In genomic region chrX:154379569-154379951, GRCh38 we compare ENCODE assay signal across 8 cellular contexts.
DNase-seq lines count a peak whose midpoint lies in the region; ATAC-seq and TF ChIP-seq lines count a peak whose summit lies in the region.

No MANE protein-coding gene starts in this region.

- peak overlapping the region; percentile 92 for H3K27ac ChIP-seq in DND-41 (ENCODE audit: low read length)
- H3K27ac ChIP-seq in neutrophil = peak overlapping the region; percentile 97

- H3K9me3 ChIP-seq in DND-41 (ENCODE audit: insufficient read depth, low read length, severe bottlenecking) (no peaks in the 10 kb centered on the region), Loucy (ENCODE audit: insufficient read depth, low read depth, low read length) (no peaks in the 10 kb centered on the region), endocrine pancreas (ENCODE audit: control insufficient read depth, low read length) (no peaks in the 10 kb centered on the region), neutrophil (no peaks in the 10 kb centered on the region)

- DNase-seq in DND-41 = peak; percentile 26
- DNase-seq in foreskin melanocyte = no peak
- DNase-seq in Kasumi-1 (lab: John Stamatoyannopoulos, UW) = no peak
- no peak for DNase-seq in NK-92 treated with Interleukin-12 subunit alpha and Interleukin-12 subunit beta, amount 100 ng/mL, for 24 hours (lab: John Stamatoyannopoulos, UW)
- DNase-seq in NCI-H226 = no peak

- ATAC-seq in DND-41 (ENCODE audit: insufficient read depth, low read depth) = no peak

- H3K9ac ChIP-seq in DND-41 (ENCODE audit: low read depth, low read length) (peak overlapping the region; percentile 97), Loucy (ENCODE audit: low read depth, low read length, poor library complexity, severe bottlenecking) (peak overlapping the region; percentile 98), endocrine pancreas (ENCODE audit: control insufficient read depth, insufficient read depth, low read length) (peak overlapping the region; percentile 95)

- peaks cover 22% of the 10 kb centered on the region for H3K79me2 ChIP-seq in DND-41 (ENCODE audit: insufficient read depth, low read length)
- peaks cover 18% of the 10 kb centered on the region; the same call in 1 of the 2 replicates for H3K79me2 ChIP-seq in Loucy (ENCODE audit: insufficient read depth, low read length)

- H4K20me1 ChIP-seq in DND-41 (ENCODE audit: insufficient read depth, low read length) (peaks cover 13% of the 10 kb centered on the region), Loucy (ENCODE audit: insufficient read depth, low read length, poor library complexity, severe bottlenecking) (peaks cover 4% of the 10 kb centered on the region)

- H3K4me2 ChIP-seq in DND-41 (ENCODE audit: insufficient read depth, low read length) (peak overlapping the region; percentile 93), Loucy (ENCODE audit: low read depth, low read length, poor library complexity, severe bottlenecking) (peak overlapping the region; percentile 85)

- H3F3A ChIP-seq in Loucy (ENCODE audit: low read depth) = no peaks in the 10 kb centered on the region

- H3K27me3 ChIP-seq in DND-41 (ENCODE audit: insufficient read depth, low read length, poor library complexity) = no peaks in the 10 kb centered on the region
- no peaks in the 10 kb centered on the region for H3K27me3 ChIP-seq in Loucy (ENCODE audit: insufficient read depth, low read length, poor library complexity, severe bottlenecking)
- no peaks in the 10 kb centered on the region for H3K27me3 ChIP-seq in endocrine pancreas (ENCODE audit: control insufficient read depth, insufficient read depth, low read length)
- H3K27me3 ChIP-seq in neutrophil = no peaks in the 10 kb centered on the region

- H2AFZ ChIP-seq in DND-41 (ENCODE audit: low read depth, low read length) (peak overlapping the region; percentile 71), Loucy (ENCODE audit: low read length) (0 out of 2 replicates have a peak overlapping the region, but pooled peaks have one; percentile 33)

- H3K4me3 ChIP-seq in DND-41 (ENCODE audit: low read depth in 1 of 2, low read length in 2 of 2) = peak overlapping the region; percentile 80 to 91
- peak overlapping the region; percentile 86 for H3K4me3 ChIP-seq in Loucy (ENCODE audit: low read length, poor library complexity, severe bottlenecking)
- peak overlapping the region; percentile 68 for H3K4me3 ChIP-seq in endocrine pancreas (ENCODE audit: control insufficient read depth, insufficient read depth, low read length)
- peak overlapping the region; percentile 64 for H3K4me3 ChIP-seq in neutrophil (ENCODE audit: low read depth in 1 of 2, low read length in 1 of 2)

- no peaks in the 10 kb centered on the region for H3K9me2 ChIP-seq in Loucy (replicated peaks; ENCODE audit: low read depth, low read length)

- H3K4me1 ChIP-seq in DND-41 (ENCODE audit: insufficient read depth, low read length) (peaks cover 25% of the 10 kb centered on the region), Loucy (ENCODE audit: insufficient read depth, low read length, poor library complexity, severe bottlenecking) (peaks cover 6% of the 10 kb centered on the region), endocrine pancreas (ENCODE audit: control insufficient read depth, insufficient read depth, low read length) (no peaks in the 10 kb centered on the region), neutrophil (ENCODE audit: control insufficient read depth in 1 of 2, insufficient read depth in 1 of 2, low read depth in 1 of 2, low read length in 1 of 2) (peaks cover 25 to 28% of the 10 kb centered on the region in 2 experiments)

- H3K36me3 ChIP-seq in DND-41 (ENCODE audit: insufficient read depth, low read length) = peaks cover 18% of the 10 kb centered on the region; the same call in 1 of the 2 replicates
- no peaks in the 10 kb centered on the region for H3K36me3 ChIP-seq in Loucy (ENCODE audit: insufficient read depth, low read length)
- no peaks in the 10 kb centered on the region for H3K36me3 ChIP-seq in endocrine pancreas (ENCODE audit: control insufficient read depth, insufficient read depth, low read length)
- H3K36me3 ChIP-seq in neutrophil = no peaks in the 10 kb centered on the region

- TF ChIP-seq CTCF in DND-41 (IDR thresholded peaks at IDR 0.05; ENCODE audit: borderline replicate concordance, extremely low read depth, low read length, poor library complexity, severe bottlenecking) = no peak
- TF ChIP-seq CTCF in Loucy (conservative IDR thresholded peaks at IDR 0.05; ENCODE audit: low read length) = no peak
- no peak for TF ChIP-seq CTCF in neutrophil (IDR thresholded peaks at IDR 0.05)
